Comparison of ENCODE assay signal across 29 cellular contexts in the genomic region with DNA sequence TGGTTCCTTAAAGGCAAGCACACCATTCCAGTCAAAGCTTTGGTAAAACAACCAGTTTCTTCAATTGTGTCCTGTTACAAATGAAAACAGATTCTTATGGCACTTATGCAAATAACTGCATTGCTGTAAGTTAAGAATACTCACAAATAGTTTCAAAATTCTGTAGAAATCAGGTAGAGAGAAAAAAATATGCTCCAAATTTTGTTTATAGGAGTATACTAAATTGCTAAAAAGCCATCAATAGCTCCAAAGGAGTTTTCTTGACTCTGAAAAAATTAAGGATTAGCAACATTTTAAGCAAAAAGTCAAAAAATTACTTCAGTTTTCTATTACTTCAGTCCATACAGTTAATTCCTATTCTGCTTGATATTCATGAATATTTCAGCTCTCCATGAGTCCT.
"Had no signal": no experiment of that assay in that cellular context is flagged by ENCODE, and none has a peak within 500 bp of the region (broad histone marks: within the 10 kb centered on the region; RNA-seq: fewer than 3 reads in every experiment).

No MANE protein-coding gene starts in this region.

- H3K9me3 ChIP-seq: SJCRH30 had no signal

- DNase-seq: Karpas-422, KG1, MM.1S, MV-4-11, NCI-H1092, NCI-H1105, NCI-H1417 treated with DMSO at 0.1 percent for 48 hours, NCI-H1436 treated with DMSO at 0.1 percent for 48 hours, NCI-H1694 treated with DMSO at 0.1 percent for 48 hours, NCI-H187 treated with DMSO at 0.1 percent for 48 hours, NCI-H2029, NCI-H2081, NCI-H2171 treated with DMSO at 0.1 percent for 48 hours, NCI-H226, NCI-H446 treated with DMSO at 0.1 percent for 48 hours, NCI-H510A, NCI-H524, NCI-H526, NCI-H69, NCI-H748 treated with DMSO at 0.1 percent for 48 hours, NCI-H82, PC-9, SHP77, SIG-M5, SJCRH30, T-cell had no signal

- H3K36me3 ChIP-seq: SJCRH30 had no signal

- FAIRE-seq: RCC 7860 had no signal

- H3K27ac ChIP-seq: PC-9, RWPE1, SJCRH30, SK-N-MC had no signal

- H3K4me3 ChIP-seq: PC-9, SJCRH30, SK-N-MC had no signal

- H3K4me2 ChIP-seq: PC-9 had no signal

- H2AFZ ChIP-seq: PC-9 had no signal

- H3K27me3 ChIP-seq: SJCRH30 had no signal
